Comparison of ENCODE assay signal across 1 cellular context in genomic region chr9:69519470-69520240, GRCh38.
TF ChIP-seq lines count a peak whose summit lies in the region.

No MANE protein-coding gene starts in this region.

TF ChIP-seq in HepG2, 621 proteins besides CTCF, POLR2A, EP300 and RAD21 (continued from another document and continues in another):
- no peak for TF ChIP-seq BRF2 (CRISPR knock-in tag; IDR thresholded peaks at IDR 0.05)
- peak; percentile 72 for TF ChIP-seq PAXIP1 (CRISPR knock-in tag; conservative IDR thresholded peaks at IDR 0.05)
- TF ChIP-seq PHF8 (CRISPR knock-in tag; IDR thresholded peaks at IDR 0.05) = no peak
- no peak for TF ChIP-seq MXD1 (CRISPR knock-in tag; IDR thresholded peaks at IDR 0.05)
- 0 out of 2 replicates have a peak, but pooled peaks have one; percentile 22 for TF ChIP-seq TRIM24 (CRISPR knock-in tag; IDR thresholded peaks at IDR 0.05)
- no peak for TF ChIP-seq MLXIP (CRISPR knock-in tag; IDR thresholded peaks at IDR 0.05; ENCODE audit: borderline replicate concordance)
- TF ChIP-seq LBX2 (CRISPR knock-in tag; IDR thresholded peaks at IDR 0.05; ENCODE audit: borderline replicate concordance) = no peak
- no peak for TF ChIP-seq SRY (CRISPR knock-in tag; IDR thresholded peaks at IDR 0.05)
- TF ChIP-seq MBD4 (IDR thresholded peaks at IDR 0.05; ENCODE audit: borderline replicate concordance, low read length) = no peak
- no peak for TF ChIP-seq ZNF121 (CRISPR knock-in tag; IDR thresholded peaks at IDR 0.05)
- no peak for TF ChIP-seq MXD4 (CRISPR knock-in tag; IDR thresholded peaks at IDR 0.05)
- TF ChIP-seq ZNF646 (CRISPR knock-in tag; IDR thresholded peaks at IDR 0.05) = 0 out of 2 replicates have a peak, but pooled peaks have one; percentile 22
- TF ChIP-seq FOXO4 (CRISPR knock-in tag; conservative IDR thresholded peaks at IDR 0.05) = no peak
- no peak for TF ChIP-seq RBFOX2 (IDR thresholded peaks at IDR 0.05; ENCODE audit: low read depth, low read length)
- TF ChIP-seq RCOR2 (CRISPR knock-in tag; IDR thresholded peaks at IDR 0.05) = peak; percentile 64; the same call in 1 of the 2 replicates
- TF ChIP-seq MTERF4 (CRISPR knock-in tag; IDR thresholded peaks at IDR 0.05) = no peak
- no peak for TF ChIP-seq NONO (IDR thresholded peaks at IDR 0.05)
- TF ChIP-seq NONO (CRISPR knock-in tag; conservative IDR thresholded peaks at IDR 0.05) = no peak
- no peak for TF ChIP-seq POLR2G (IDR thresholded peaks at IDR 0.05; ENCODE audit: low read depth, low read length)
- no peak for TF ChIP-seq MXI1 (IDR thresholded peaks at IDR 0.05; ENCODE audit: borderline replicate concordance, low read depth, low read length)
- TF ChIP-seq ZNF660 (CRISPR knock-in tag; IDR thresholded peaks at IDR 0.05; ENCODE audit: borderline replicate concordance, low read depth) = no peak
- no peak for TF ChIP-seq SP4 (CRISPR knock-in tag; IDR thresholded peaks at IDR 0.05)
- no peak for TF ChIP-seq MAZ (IDR thresholded peaks at IDR 0.05; ENCODE audit: borderline replicate concordance, low read depth, low read length)
- no peak for TF ChIP-seq MAZ (CRISPR knock-in tag; IDR thresholded peaks at IDR 0.05; ENCODE audit: low read depth)
- TF ChIP-seq ATM (IDR thresholded peaks at IDR 0.05; ENCODE audit: borderline replicate concordance) = no peak
- TF ChIP-seq CCDC6 (CRISPR knock-in tag; IDR thresholded peaks at IDR 0.05) = no peak
- TF ChIP-seq ZFYVE20 (CRISPR knock-in tag; IDR thresholded peaks at IDR 0.05; ENCODE audit: borderline replicate concordance, low read depth) = no peak
- TF ChIP-seq ZGPAT (CRISPR knock-in tag; IDR thresholded peaks at IDR 0.05) = peak; percentile 63; the same call in 1 of the 2 replicates
- TF ChIP-seq ARHGAP35 (CRISPR knock-in tag; IDR thresholded peaks at IDR 0.05; ENCODE audit: borderline replicate concordance) = no peak
- TF ChIP-seq ZBTB14 (CRISPR knock-in tag; IDR thresholded peaks at IDR 0.05) = no peak
- no peak for TF ChIP-seq TBX3 (IDR thresholded peaks at IDR 0.05; ENCODE audit: borderline replicate concordance)
- TF ChIP-seq ASH2L (IDR thresholded peaks at IDR 0.05; ENCODE audit: insufficient read length, low read depth, low read length) = peak; percentile 32
- TF ChIP-seq ZBTB8A (CRISPR knock-in tag; IDR thresholded peaks at IDR 0.05; ENCODE audit: borderline replicate concordance, low read depth) = no peak
- peak; percentile 62; the same call in 1 of the 2 replicates for TF ChIP-seq RELA (CRISPR knock-in tag; IDR thresholded peaks at IDR 0.05)
- TF ChIP-seq MEIS1 (CRISPR knock-in tag; IDR thresholded peaks at IDR 0.05; ENCODE audit: borderline replicate concordance) = no peak
- TF ChIP-seq ZNF383 (CRISPR knock-in tag; IDR thresholded peaks at IDR 0.05; ENCODE audit: borderline replicate concordance) = no peak
- TF ChIP-seq FOXC1 (CRISPR knock-in tag; IDR thresholded peaks at IDR 0.05; ENCODE audit: borderline replicate concordance) = no peak
- no peak for TF ChIP-seq ZSCAN12 (CRISPR knock-in tag; IDR thresholded peaks at IDR 0.05)
- TF ChIP-seq ZNF180 (CRISPR knock-in tag; IDR thresholded peaks at IDR 0.05; ENCODE audit: borderline replicate concordance, low read depth) = no peak
- TF ChIP-seq FOXA3 (CRISPR knock-in tag; IDR thresholded peaks at IDR 0.05) = peak; percentile 90
- peak; percentile 23; the same call in 1 of the 2 replicates for TF ChIP-seq ZNF652 (CRISPR knock-in tag; IDR thresholded peaks at IDR 0.05; ENCODE audit: borderline replicate concordance, low read depth)
